In genomic region chr12:93924367-93924766, GRCh38 we compare ENCODE assay signal across 17 cellular contexts.
A peak's percentile ranks its signal among the peaks of the same experiment; 100 is the strongest.
DNase-seq lines count a peak whose midpoint lies in the region; ATAC-seq and TF ChIP-seq lines count a peak whose summit lies in the region.
"Had no signal": no experiment of that assay in that cellular context is flagged by ENCODE, and none has a peak within 500 bp of the region (broad histone marks: within the 10 kb centered on the region; RNA-seq: fewer than 3 reads in every experiment).

No MANE protein-coding gene starts in this region.

- H3K27me3 ChIP-seq in DND-41 (ENCODE audit: insufficient read depth, low read length, poor library complexity) (no peaks in the 10 kb centered on the region), endodermal cell (ENCODE audit: control insufficient read depth, insufficient read depth, low read length, poor library complexity, severe bottlenecking) (no peaks in the 10 kb centered on the region)

- H4K20me1 ChIP-seq in DND-41 (ENCODE audit: insufficient read depth, low read length): no peaks in the 10 kb centered on the region

- intact Hi-C loops in natural killer cell (cut with micrococcal nuclease): no loop called here

- H3K9me3 ChIP-seq in DND-41 (ENCODE audit: insufficient read depth, low read length, severe bottlenecking) (peaks cover 10% of the 10 kb centered on the region), T-helper 17 cell (ENCODE audit: control insufficient read depth, low read length, poor library complexity, severe bottlenecking) (peaks cover 3% of the 10 kb centered on the region), endodermal cell (ENCODE audit: control insufficient read depth, low read length) (peaks cover 55% of the 10 kb centered on the region)

- H3K4me3 ChIP-seq in DND-41 (ENCODE audit: low read depth in 1 of 2, low read length in 2 of 2): no peak overlapping the region
- peak overlapping the region; percentile 20 for H3K4me3 ChIP-seq in endodermal cell (ENCODE audit: low read length)
- H3K4me3 ChIP-seq: HAP-1 had no signal

- H3K27ac Mint-ChIP-seq in natural killer cell (no peak overlapping the region), T-helper 17 cell (peak overlapping the region; percentile 39), endodermal cell (no peak overlapping the region)
- H3K27ac Mint-ChIP-seq in natural killer cell treated with Interleukin-12 subunit alpha and Interleukin-12 subunit beta and Interleukin-15 and Interleukin-18, amount 100 ng/mL, for 72 hours: no peak overlapping the region
- H3K27ac Mint-ChIP-seq: CD8-positive, alpha-beta memory T cell; HFFc6 had no signal

- no peaks in the 10 kb centered on the region for H3K36me3 ChIP-seq in DND-41 (ENCODE audit: insufficient read depth, low read length)
- no peaks in the 10 kb centered on the region for H3K36me3 ChIP-seq in endodermal cell (ENCODE audit: control insufficient read depth, insufficient read depth, low read length)
- H3K36me3 ChIP-seq: HAP-1 had no signal

- ATAC-seq in natural killer cell (peak in 2 of 3 donors; percentile 37 to 76), DND-41 (ENCODE audit: insufficient read depth, low read depth) (peak; percentile 49; the same call in 1 of the 3 replicates), T-helper 17 cell (peak; percentile 71)
- ATAC-seq in natural killer cell treated with Interleukin-12 subunit alpha and Interleukin-12 subunit beta and Interleukin-15 and Interleukin-18, amount 100 ng/mL, for 72 hours: no peak

- no peak overlapping the region for H3K4me3 Mint-ChIP-seq in natural killer cell
- H3K4me3 Mint-ChIP-seq in natural killer cell treated with Interleukin-12 subunit alpha and Interleukin-12 subunit beta and Interleukin-15 and Interleukin-18, amount 100 ng/mL, for 72 hours: no peak overlapping the region
- no peak overlapping the region for H3K4me3 Mint-ChIP-seq in T-helper 17 cell
- no peak overlapping the region for H3K4me3 Mint-ChIP-seq in endodermal cell
- H3K4me3 Mint-ChIP-seq: CD8-positive, alpha-beta memory T cell; HFFc6 had no signal

- TF ChIP-seq CTCF in natural killer cell (IDR thresholded peaks at IDR 0.05) (no peak), DND-41 (IDR thresholded peaks at IDR 0.05; ENCODE audit: borderline replicate concordance, extremely low read depth, low read length, poor library complexity, severe bottlenecking) (no peak), endodermal cell (conservative IDR thresholded peaks at IDR 0.05) (no peak)

- H3K79me2 ChIP-seq in DND-41 (ENCODE audit: insufficient read depth, low read length): no peaks in the 10 kb centered on the region

- H3K36me3 Mint-ChIP-seq in natural killer cell: no peaks in the 10 kb centered on the region
- H3K36me3 Mint-ChIP-seq in natural killer cell treated with Interleukin-12 subunit alpha and Interleukin-12 subunit beta and Interleukin-15 and Interleukin-18, amount 100 ng/mL, for 72 hours: no peaks in the 10 kb centered on the region
- peaks cover 2% of the 10 kb centered on the region for H3K36me3 Mint-ChIP-seq in T-helper 17 cell (ENCODE audit: low read depth)
- peaks cover 3% of the 10 kb centered on the region for H3K36me3 Mint-ChIP-seq in endodermal cell (ENCODE audit: low read depth)

- H3K4me2 ChIP-seq in DND-41 (ENCODE audit: insufficient read depth, low read length): no peak overlapping the region

- peaks cover 0 to 3% of the 10 kb centered on the region in 2 donors for H3K27me3 Mint-ChIP-seq in natural killer cell (ENCODE audit: low read depth in 2 of 2)
- no peaks in the 10 kb centered on the region for H3K27me3 Mint-ChIP-seq in natural killer cell treated with Interleukin-12 subunit alpha and Interleukin-12 subunit beta and Interleukin-15 and Interleukin-18, amount 100 ng/mL, for 72 hours
- H3K27me3 Mint-ChIP-seq in T-helper 17 cell: no peaks in the 10 kb centered on the region
- no peaks in the 10 kb centered on the region for H3K27me3 Mint-ChIP-seq in endodermal cell (ENCODE audit: insufficient read depth)

- no peaks in the 10 kb centered on the region for H3K9me3 Mint-ChIP-seq in natural killer cell
- H3K9me3 Mint-ChIP-seq in natural killer cell treated with Interleukin-12 subunit alpha and Interleukin-12 subunit beta and Interleukin-15 and Interleukin-18, amount 100 ng/mL, for 72 hours: no peaks in the 10 kb centered on the region
- peaks cover 44% of the 10 kb centered on the region for H3K9me3 Mint-ChIP-seq in endodermal cell

- no peak overlapping the region for H3K27ac ChIP-seq in DND-41 (ENCODE audit: low read length)
- no peak overlapping the region for H3K27ac ChIP-seq in endodermal cell (ENCODE audit: low read depth, low read length)

- H3K4me1 ChIP-seq in DND-41 (ENCODE audit: insufficient read depth, low read length): peaks cover 4% of the 10 kb centered on the region
- peaks cover 4% of the 10 kb centered on the region for H3K4me1 ChIP-seq in endodermal cell (ENCODE audit: control insufficient read depth, insufficient read depth, low read length)
- H3K4me1 ChIP-seq: HAP-1 had no signal

- no peak for DNase-seq in natural killer cell
- DNase-seq in natural killer cell treated with Interleukin-12 subunit alpha and Interleukin-12 subunit beta and Interleukin-15 and Interleukin-18, amount 100 ng/mL, for 72 hours (ENCODE audit: low spot score): no peak
- no peak for DNase-seq in DND-41
- DNase-seq in T-helper 17 cell: no peak
- DNase-seq in endodermal cell: no peak
- DNase-seq in GM03348 (ENCODE audit: low spot score): no peak
- DNase-seq in OCI-M2 (lab: John Stamatoyannopoulos, UW; ENCODE audit: unreplicated experiment): no peak
- DNase-seq in COLO668 (lab: John Stamatoyannopoulos, UW; ENCODE audit: unreplicated experiment): no peak
- DNase-seq: C1 segment of cervical spinal cord; Caco-2; CD8-positive, alpha-beta memory T cell; DMS153; EL; GDM1; GOT3; HFFc6 had no signal

- H3K9ac ChIP-seq in DND-41 (ENCODE audit: low read depth, low read length) (no peak overlapping the region), endodermal cell (ENCODE audit: extremely low read depth, low read length, poor library complexity, severe bottlenecking) (no peak overlapping the region)

- no peak overlapping the region for H2AFZ ChIP-seq in DND-41 (ENCODE audit: low read depth, low read length)

- H3K4me1 Mint-ChIP-seq in natural killer cell (peaks cover 5 to 7% of the 10 kb centered on the region in 2 donors), T-helper 17 cell (peaks cover 5% of the 10 kb centered on the region), endodermal cell (peaks cover 11% of the 10 kb centered on the region)
- peaks cover 4% of the 10 kb centered on the region in 2 donors for H3K4me1 Mint-ChIP-seq in natural killer cell treated with Interleukin-12 subunit alpha and Interleukin-12 subunit beta and Interleukin-15 and Interleukin-18, amount 100 ng/mL, for 72 hours (ENCODE audit: low read depth in 2 of 2)

Comparison
In these comparisons a context has a peak if more than half of its experiments do, and no peak if none do; other contexts are left out.
1. ATAC-seq: peak in natural killer cell (2 of 3), DND-41 (single experiment) and T-helper 17 cell (single experiment); none in natural killer cell treated with Interleukin-12 subunit alpha and Interleukin-12 subunit beta and Interleukin-15 and Interleukin-18, amount 100 ng/mL, for 72 hours (0 of 2).